Comparison of ENCODE assay signal across 1 cellular context in genomic region chr10:14889318-14889717, GRCh38.
TF ChIP-seq lines count a peak whose summit lies in the region.

No MANE protein-coding gene starts in this region.

TF ChIP-seq in K562, 482 proteins besides CTCF, POLR2A, EP300 and RAD21 (continues in another document):
- 0 out of 2 replicates have a peak, but pooled peaks have one; percentile 43 for TF ChIP-seq CREB3 (tag; conservative IDR thresholded peaks at IDR 0.05; ENCODE audit: low read depth)
- TF ChIP-seq ETV5 (CRISPR knock-in tag; IDR thresholded peaks at IDR 0.05; ENCODE audit: low read depth) = no peak
- peak; percentile 80 for TF ChIP-seq SMAD4 (CRISPR knock-in tag; conservative IDR thresholded peaks at IDR 0.05)
- no peak for TF ChIP-seq KLF6 (CRISPR knock-in tag; IDR thresholded peaks at IDR 0.05; ENCODE audit: borderline replicate concordance)
- TF ChIP-seq ZNF449 (CRISPR knock-in tag; IDR thresholded peaks at IDR 0.05) = no peak
- no peak for TF ChIP-seq RFX7 (CRISPR knock-in tag; IDR thresholded peaks at IDR 0.05)
- no peak for TF ChIP-seq WHSC1 (IDR thresholded peaks at IDR 0.05; ENCODE audit: low read length)
- peak; percentile 25; the same call in 1 of the 2 replicates for TF ChIP-seq MECOM (CRISPR knock-in tag; IDR thresholded peaks at IDR 0.05)
- no peak for TF ChIP-seq MCM5 (IDR thresholded peaks at IDR 0.05; ENCODE audit: low read depth)
- no peak for TF ChIP-seq ZNF830 (CRISPR knock-in tag; IDR thresholded peaks at IDR 0.05)
- TF ChIP-seq MYBL2 (IDR thresholded peaks at IDR 0.05; ENCODE audit: low read depth) = peak; percentile 78
- no peak for TF ChIP-seq MYBL2 (CRISPR knock-in tag; IDR thresholded peaks at IDR 0.05; ENCODE audit: borderline replicate concordance)
- 0 out of 2 replicates have a peak, but pooled peaks have one; percentile 4 for TF ChIP-seq PKNOX1 (IDR thresholded peaks at IDR 0.05)
- no peak for TF ChIP-seq ZEB2 (IDR thresholded peaks at IDR 0.05)
- no peak for TF ChIP-seq PTTG1 (tag; IDR thresholded peaks at IDR 0.05; ENCODE audit: low read depth)
- TF ChIP-seq SNIP1 (IDR thresholded peaks at IDR 0.05; ENCODE audit: low read depth) = no peak
- 0 out of 2 replicates have a peak, but pooled peaks have one; percentile 47 for TF ChIP-seq ZNF589 (CRISPR knock-in tag; IDR thresholded peaks at IDR 0.05; ENCODE audit: low read depth)
- peak in 1 of 3 experiments; percentile 54; a peak in 1 of 6 replicates for TF ChIP-seq ZBTB11 (CRISPR knock-in tag; IDR thresholded peaks at IDR 0.05)
- peak; percentile 84 for TF ChIP-seq FOXM1 (IDR thresholded peaks at IDR 0.05; ENCODE audit: low read depth)
- no peak for TF ChIP-seq FOXM1 (CRISPR knock-in tag; IDR thresholded peaks at IDR 0.05; ENCODE audit: low read depth)
- TF ChIP-seq CXXC5 (CRISPR knock-in tag; IDR thresholded peaks at IDR 0.05) = peak; percentile 57
- no peak for TF ChIP-seq CBX8 (IDR thresholded peaks at IDR 0.05; ENCODE audit: borderline replicate concordance, extremely low read depth, low read depth, low read length, poor library complexity, severe bottlenecking)
- TF ChIP-seq ZNF512 (tag; IDR thresholded peaks at IDR 0.05) = no peak
- TF ChIP-seq RREB1 (CRISPR knock-in tag; IDR thresholded peaks at IDR 0.05) = no peak
- TF ChIP-seq ARID1B (IDR thresholded peaks at IDR 0.05) = peak; percentile 58
- 0 out of 4 replicates have a peak, but pooled peaks of 1 of the 2 experiments have one; percentile 27 for TF ChIP-seq HDAC1 (IDR thresholded peaks at IDR 0.05)
- TF ChIP-seq POLR2H (tag; IDR thresholded peaks at IDR 0.05; ENCODE audit: low read depth) = no peak
- peak; percentile 66 for TF ChIP-seq TEAD4 (IDR thresholded peaks at IDR 0.05; ENCODE audit: low read length)
- no peak for TF ChIP-seq TEAD4 (CRISPR knock-in tag; IDR thresholded peaks at IDR 0.05; ENCODE audit: borderline replicate concordance)
- TF ChIP-seq ZNF644 (tag; IDR thresholded peaks at IDR 0.05; ENCODE audit: low read depth) = peak; percentile 72; the same call in 1 of the 2 replicates
- TF ChIP-seq THRB (CRISPR knock-in tag; conservative IDR thresholded peaks at IDR 0.05) = no peak
- peak; percentile 76 for TF ChIP-seq DPF2 (IDR thresholded peaks at IDR 0.05)
- TF ChIP-seq SRSF7 (optimal IDR thresholded peaks at IDR 0.05; ENCODE audit: low read depth, low read length) = no peak
- no peak for TF ChIP-seq NR2C2 (CRISPR knock-in tag; IDR thresholded peaks at IDR 0.05)
- 0 out of 2 replicates have a peak, but pooled peaks have one; percentile 16 for TF ChIP-seq NR2C2 (tag; IDR thresholded peaks at IDR 0.05)
- no peak for TF ChIP-seq NONO (IDR thresholded peaks at IDR 0.05; ENCODE audit: low read depth in 2 of 2, low read length in 1 of 2)
- TF ChIP-seq DACH1 (IDR thresholded peaks at IDR 0.05; ENCODE audit: partially characterized antibody) = no peak
- TF ChIP-seq PPARD (CRISPR knock-in tag; IDR thresholded peaks at IDR 0.05) = no peak
- TF ChIP-seq RBM25 (IDR thresholded peaks at IDR 0.05; ENCODE audit: low read depth, low read length, severe bottlenecking) = peak; percentile 5
- no peak for TF ChIP-seq HLTF (IDR thresholded peaks at IDR 0.05)
- TF ChIP-seq BMI1 (IDR thresholded peaks at IDR 0.05; ENCODE audit: low read length) = no peak
- TF ChIP-seq POU5F1 (IDR thresholded peaks at IDR 0.05; ENCODE audit: borderline replicate concordance, low read depth, low read length, partially characterized antibody) = no peak
- no peak for TF ChIP-seq HOMEZ (CRISPR knock-in tag; IDR thresholded peaks at IDR 0.05)
- TF ChIP-seq HMG20A (CRISPR knock-in tag; conservative IDR thresholded peaks at IDR 0.05) = no peak
- TF ChIP-seq YBX1 (IDR thresholded peaks at IDR 0.05) = no peak
- TF ChIP-seq ATF3 (IDR thresholded peaks at IDR 0.05) = no peak
- TF ChIP-seq ATF3 (CRISPR knock-in tag; conservative IDR thresholded peaks at IDR 0.05) = no peak
- peak in 1 of 3 experiments; percentile 87 for TF ChIP-seq YY1 (IDR thresholded peaks at IDR 0.05; ENCODE audit: borderline replicate concordance in 1 of 3, control insufficient read depth in 1 of 3, extremely low read depth in 1 of 3, insufficient read depth in 3 of 3, insufficient read length in 1 of 3, insufficient replicate concordance in 2 of 3, low read depth in 1 of 3, low read length in 2 of 3)
- TF ChIP-seq ESRRA (IDR thresholded peaks at IDR 0.05; ENCODE audit: borderline replicate concordance, low read depth) = peak; percentile 43; the same call in 1 of the 2 replicates
- TF ChIP-seq JUND (IDR thresholded peaks at IDR 0.05; ENCODE audit: borderline replicate concordance, low read depth, low read length) = no peak
- TF ChIP-seq JUND (tag; IDR thresholded peaks at IDR 0.05; ENCODE audit: borderline replicate concordance, low read depth, low read length) = no peak; the same call in 2 of the 3 replicates
